Comparison of ENCODE assay signal across 9 cellular contexts in the genomic region with DNA sequence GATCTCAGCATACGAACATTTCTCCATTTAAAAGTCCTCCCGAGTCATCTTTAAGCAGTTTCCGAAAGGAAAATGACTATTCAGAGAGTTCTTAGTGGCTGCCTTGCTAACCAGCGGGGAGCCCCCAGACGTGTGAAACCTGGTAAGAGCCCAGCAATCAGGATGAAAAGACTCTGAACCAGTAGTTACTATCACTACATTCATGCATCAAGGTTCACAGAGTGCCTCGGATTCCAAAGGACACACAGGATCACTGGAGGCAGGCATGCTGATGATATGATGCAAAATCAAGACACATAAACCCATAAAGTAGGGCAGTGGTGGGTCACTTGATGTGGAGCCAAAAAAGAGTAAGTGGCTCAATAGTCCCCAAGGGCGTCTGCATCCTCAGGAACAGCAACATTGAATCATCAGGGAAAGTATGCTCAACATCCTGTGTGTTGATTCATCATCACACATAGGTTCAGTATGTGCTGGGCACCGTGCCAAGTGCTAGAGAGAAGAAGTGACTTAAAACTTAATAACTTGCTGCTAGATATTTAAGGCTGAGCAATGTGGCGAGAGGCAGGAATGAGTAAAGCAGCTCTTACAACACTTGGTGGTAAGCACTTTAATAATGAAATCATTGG. TPM values are rescaled to one million over a fixed set of nuclear protein-coding genes. Genes with fewer than 3 reads are reported as not detected.
A peak's percentile ranks its signal among the peaks of the same experiment; 100 is the strongest.
DNase-seq lines count a peak whose midpoint lies in the region; ATAC-seq, FAIRE-seq and TF ChIP-seq lines count a peak whose summit lies in the region.
"Had no signal": no experiment of that assay in that cellular context is flagged by ENCODE, and none has a peak within 500 bp of the region (broad histone marks: within the 10 kb centered on the region; RNA-seq: fewer than 3 reads in every experiment).

No MANE protein-coding gene starts in this region.

- ATAC-seq in CD4-positive, alpha-beta T cell (ENCODE audit: poor library complexity) = peak; percentile 68
- ATAC-seq in HG03280 (IDR thresholded peaks at IDR 0.05; ENCODE audit: unreplicated experiment) = peak; percentile 54
- no peak for ATAC-seq in GM21576 (IDR thresholded peaks at IDR 0.05; ENCODE audit: unreplicated experiment)

- peak overlapping the region; percentile 63 for H3K9ac ChIP-seq in astrocyte (ENCODE audit: low read length)

- peaks cover 9% of the 10 kb centered on the region for H3K4me1 Mint-ChIP-seq in CD4-positive, alpha-beta T cell (ENCODE audit: low read depth)
- peaks cover 35% of the 10 kb centered on the region for H3K4me1 Mint-ChIP-seq in astrocyte (ENCODE audit: low read depth, unreplicated experiment)
- H3K4me1 Mint-ChIP-seq: naive B cell had no signal

- H3K27me3 ChIP-seq in CD4-positive, alpha-beta T cell (ENCODE audit: control insufficient read depth, insufficient read depth, low read length) = no peaks in the 10 kb centered on the region
- H3K27me3 ChIP-seq in astrocyte (ENCODE audit: insufficient read depth, low read length) = no peaks in the 10 kb centered on the region

- TF ChIP-seq CTCF in CD4-positive, alpha-beta T cell (IDR thresholded peaks at IDR 0.05) = no peak
- TF ChIP-seq CTCF in astrocyte (IDR thresholded peaks at IDR 0.05; ENCODE audit: insufficient read depth, low read depth, low read length) = no peak

- POLR2A ChIA-PET in CD4-positive, alpha-beta T cell (lab: Charles Lee) = no interaction called here

- peak overlapping the region; percentile 80 for H3K4me2 ChIP-seq in astrocyte (ENCODE audit: low read length)

- peaks cover 21% of the 10 kb centered on the region for H3K4me1 ChIP-seq in astrocyte (ENCODE audit: insufficient read depth, low read length)

- no peaks in the 10 kb centered on the region for H3K79me2 ChIP-seq in astrocyte (ENCODE audit: insufficient read depth, low read length)

- H3K4me3 ChIP-seq in astrocyte (ENCODE audit: insufficient read depth, low read depth, low read length) = peak overlapping the region; percentile 38

- peaks cover 7% of the 10 kb centered on the region for H3K27me3 Mint-ChIP-seq in CD4-positive, alpha-beta T cell
- H3K27me3 Mint-ChIP-seq in astrocyte (ENCODE audit: low read depth, unreplicated experiment) = peaks cover 4% of the 10 kb centered on the region

- DNase-seq in CD4-positive, alpha-beta T cell = peak; percentile 16 to 64 (median 49)
- peak in 3 of 5 experiments; percentile 38 to 78 (median 46) for DNase-seq in T-helper 2 cell
- DNase-seq in astrocyte (ENCODE audit: low read depth) = peak; percentile 100
- peak; percentile 14 for DNase-seq in iPS DF 4.7 (ENCODE audit: extremely low read depth, low spot score)
- peak; percentile 93 for DNase-seq in stimulated activated CD4-positive, alpha-beta T cell treated with anti-CD3 and anti-CD28 coated beads, Interleukin-15, amount 100 ng/mL, for 24 hours
- no peak for DNase-seq in NCI-H2029 (lab: John Stamatoyannopoulos, UW)
- DNase-seq: naive B cell had no signal

- H4K20me1 ChIP-seq in astrocyte (ENCODE audit: insufficient read depth, low read length) = no peaks in the 10 kb centered on the region

- peak overlapping the region; percentile 1 for H3K4me3 Mint-ChIP-seq in CD4-positive, alpha-beta T cell
- no peak overlapping the region for H3K4me3 Mint-ChIP-seq in astrocyte (ENCODE audit: unreplicated experiment)
- H3K4me3 Mint-ChIP-seq: naive B cell had no signal

- CTCF ChIA-PET in CD4-positive, alpha-beta T cell (lab: Charles Lee) = no interaction called here

- H3K27ac Mint-ChIP-seq in CD4-positive, alpha-beta T cell = peak overlapping the region; percentile 38
- peak overlapping the region; percentile 91 for H3K27ac Mint-ChIP-seq in astrocyte (ENCODE audit: unreplicated experiment)
- H3K27ac Mint-ChIP-seq: naive B cell had no signal

- H3K36me3 ChIP-seq in astrocyte (ENCODE audit: insufficient read depth, low read length) = no peaks in the 10 kb centered on the region

- H3K9me3 Mint-ChIP-seq in CD4-positive, alpha-beta T cell = no peaks in the 10 kb centered on the region
- H3K9me3 Mint-ChIP-seq in astrocyte (ENCODE audit: unreplicated experiment) = peaks cover 2% of the 10 kb centered on the region

- peak overlapping the region; percentile 34 for H2AFZ ChIP-seq in astrocyte (ENCODE audit: low read depth, low read length)

- no peaks in the 10 kb centered on the region for H3K36me3 Mint-ChIP-seq in CD4-positive, alpha-beta T cell (ENCODE audit: low read depth)
- H3K36me3 Mint-ChIP-seq in astrocyte (ENCODE audit: low read depth, unreplicated experiment) = no peaks in the 10 kb centered on the region

- intact Hi-C loops in CD4-positive, alpha-beta T cell (cut with DNase I, micrococcal nuclease) = no loop called here

- peak; percentile 99 for FAIRE-seq in astrocyte (lab: Jason Lieb, UNC)

- H3K9me3 ChIP-seq in CD4-positive, alpha-beta T cell (ENCODE audit: control insufficient read depth, low read length) = no peaks in the 10 kb centered on the region
- H3K9me3 ChIP-seq in astrocyte (ENCODE audit: insufficient read depth, low read depth, low read length) = no peaks in the 10 kb centered on the region

- H3K27ac ChIP-seq in CD4-positive, alpha-beta T cell (ENCODE audit: low read depth, low read length) = no peak overlapping the region
- H3K27ac ChIP-seq in astrocyte (ENCODE audit: low read depth, low read length) = peak overlapping the region; percentile 86

RNA-seq across cellular contexts. Expression of a gene that starts 4.4 kb away (rescaled TPM):
- 1 to 10 TPM; 1.5 to 2.2 TPM for total RNA-seq in CD4-positive, alpha-beta T cell
- not detected in 2 replicates for total RNA-seq in astrocyte

RNA-seq across cellular contexts. Expression of a gene that starts 53.4 kb away (rescaled TPM):
- not detected for total RNA-seq in CD4-positive, alpha-beta T cell
- 0.75 and 0.86 TPM in 2 replicates for total RNA-seq in astrocyte
